1 cellular context compared by ENCODE assay signal in the genomic region with DNA sequence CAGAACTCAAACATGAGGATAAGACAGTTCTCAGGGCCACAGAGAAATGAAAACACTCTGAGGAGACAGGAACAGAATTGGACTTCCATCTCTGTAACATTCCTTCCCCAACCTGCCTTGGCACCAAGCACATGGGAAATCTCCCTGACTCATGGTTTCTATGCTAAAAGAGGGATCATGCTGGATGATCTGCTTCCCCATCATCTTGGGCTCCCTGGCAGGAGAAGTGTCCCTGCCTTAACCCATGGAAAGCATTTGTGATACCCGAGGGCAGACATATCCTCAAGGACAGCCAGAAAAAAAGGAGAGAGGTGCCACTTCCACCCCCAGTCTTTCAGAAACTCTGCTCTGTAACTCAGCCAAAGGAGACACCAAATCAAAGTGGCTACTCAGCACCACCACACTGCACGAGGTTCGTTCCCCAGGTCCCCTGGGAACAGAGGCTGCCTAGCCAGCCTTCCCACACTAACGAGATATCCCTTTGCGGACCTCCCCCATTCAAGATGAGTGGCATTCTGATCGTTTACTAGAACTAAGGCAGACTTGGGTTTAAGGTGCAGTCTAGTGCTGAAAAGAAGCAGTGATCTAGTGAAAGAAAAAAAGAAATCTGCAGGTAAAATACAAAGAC.
TF ChIP-seq lines count a peak whose summit lies in the region.

No MANE protein-coding gene starts in this region.

TF ChIP-seq in IMR-90, 13 proteins besides CTCF, POLR2A, EP300 and RAD21:
- TF ChIP-seq MAZ (IDR thresholded peaks at IDR 0.05; ENCODE audit: borderline replicate concordance, low read depth, low read length) (no peak), SMC3 (IDR thresholded peaks at IDR 0.05; ENCODE audit: low read depth, low read length) (no peak)
- TF ChIP-seq, protein P1, sequence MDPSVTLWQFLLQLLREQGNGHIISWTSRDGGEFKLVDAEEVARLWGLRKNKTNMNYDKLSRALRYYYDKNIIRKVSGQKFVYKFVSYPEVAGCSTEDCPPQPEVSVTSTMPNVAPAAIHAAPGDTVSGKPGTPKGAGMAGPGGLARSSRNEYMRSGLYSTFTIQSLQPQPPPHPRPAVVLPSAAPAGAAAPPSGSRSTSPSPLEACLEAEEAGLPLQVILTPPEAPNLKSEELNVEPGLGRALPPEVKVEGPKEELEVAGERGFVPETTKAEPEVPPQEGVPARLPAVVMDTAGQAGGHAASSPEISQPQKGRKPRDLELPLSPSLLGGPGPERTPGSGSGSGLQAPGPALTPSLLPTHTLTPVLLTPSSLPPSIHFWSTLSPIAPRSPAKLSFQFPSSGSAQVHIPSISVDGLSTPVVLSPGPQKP (IDR thresholded peaks at IDR 0.05; ENCODE audit: borderline replicate concordance, low read depth, low read length) = no peak
